In the genomic region with DNA sequence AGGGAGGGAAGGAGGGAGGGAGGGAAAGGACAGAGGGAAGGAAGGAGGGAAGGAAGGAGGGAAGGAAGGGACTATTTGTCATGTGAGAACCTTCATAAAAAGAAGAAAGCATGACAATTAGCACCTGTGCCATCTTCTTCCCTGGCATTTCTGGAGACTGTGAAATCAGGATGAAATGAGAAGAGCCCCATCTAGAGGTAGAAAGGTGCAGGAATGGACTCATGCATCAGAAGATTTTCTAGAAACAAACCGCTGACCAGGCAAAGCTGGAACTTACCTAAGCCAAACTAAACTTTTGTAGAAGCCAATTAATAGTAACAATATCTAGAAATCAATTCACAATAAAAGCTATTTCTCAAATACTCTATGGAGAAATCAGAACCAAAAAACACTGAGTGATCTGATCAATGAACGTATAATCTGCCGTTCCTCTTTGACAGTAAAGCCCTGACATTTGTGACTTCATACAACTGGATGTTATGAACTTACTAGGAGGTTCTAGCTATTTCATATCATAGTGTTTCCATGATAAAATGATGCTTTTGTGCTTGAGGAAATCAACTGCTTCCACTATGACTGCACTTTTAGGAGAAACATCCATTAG, we compare ENCODE assay signal across 8 cellular contexts. TPM values are rescaled to one million over a fixed set of nuclear protein-coding genes. Genes with fewer than 3 reads are reported as not detected.
DNase-seq lines count a peak whose midpoint lies in the region; ATAC-seq and TF ChIP-seq lines count a peak whose summit lies in the region.

No MANE protein-coding gene starts in this region.

- no peaks in the 10 kb centered on the region for H3K36me3 Mint-ChIP-seq in osteocyte (ENCODE audit: unreplicated experiment)

- no peak for ATAC-seq in HG02852 (IDR thresholded peaks at IDR 0.05; ENCODE audit: unreplicated experiment)

- H3K9me3 Mint-ChIP-seq in osteocyte (ENCODE audit: unreplicated experiment), result no peaks in the 10 kb centered on the region

- no peak overlapping the region for H3K27ac Mint-ChIP-seq in osteocyte (ENCODE audit: unreplicated experiment)

- H3K4me1 Mint-ChIP-seq in osteocyte (ENCODE audit: unreplicated experiment), result no peaks in the 10 kb centered on the region

- H3K27me3 Mint-ChIP-seq in osteocyte (ENCODE audit: unreplicated experiment), result peaks cover 19% of the 10 kb centered on the region

- no peak overlapping the region for H3K4me3 Mint-ChIP-seq in osteocyte (ENCODE audit: unreplicated experiment)

- DNase-seq in NCI-H510A treated with DMSO at 0.1 percent for 48 hours (lab: John Stamatoyannopoulos, UW), result peak; percentile 84
- DNase-seq in NCI-H510A (lab: John Stamatoyannopoulos, UW), result no peak
- DNase-seq in M059J (ENCODE audit: low read depth), result peak; percentile 32
- peak; percentile 36 for DNase-seq in SK-N-DZ (ENCODE audit: low spot score)
- peak; percentile 65 for DNase-seq in fibroblast of the aortic adventitia (ENCODE audit: low read depth)
- no peak for DNase-seq in osteocyte (ENCODE audit: extremely low spot score, unreplicated experiment)
- DNase-seq in activated T-cell treated with anti-CD3 and anti-CD28 coated beads, Interleukin-2, amount 50 U/mL, for 48 hours, result no peak

- no peak overlapping the region for H3K4me3 ChIP-seq in fibroblast of the aortic adventitia (ENCODE audit: low read depth, low read length)

- TF ChIP-seq CTCF in fibroblast of the aortic adventitia (IDR thresholded peaks at IDR 0.05; ENCODE audit: insufficient read depth, low read length) (peak; percentile 81), osteocyte (IDR thresholded peaks at IDR 0.05) (peak; percentile 66)

RNA-seq across cellular contexts. Expression of gene CRACR2A, which starts 24.4 kb away (rescaled TPM):
- total RNA-seq in M059J (2014; rRNA removed; shearing (Covaris generic)), result not detected in 2 replicates
- 2.9 and 4.1 TPM in 2 replicates for polyA plus RNA-seq in SK-N-DZ (2014; cell fraction: cytosol; rRNA removed)
- 2.2 and 6.7 TPM in 2 replicates for polyA plus RNA-seq in SK-N-DZ (2014; cell fraction: nucleus; rRNA removed)
- total RNA-seq in fibroblast of the aortic adventitia (ENCODE audit: low replicate concordance), result 4.8 and 16.8 TPM in 2 replicates
- 0.08 and 0.13 TPM in 2 replicates for total RNA-seq in osteocyte

Comparison
In these comparisons a context has a peak if more than half of its experiments do, and no peak if none do; other contexts are left out.
1. DNase-seq: peak in NCI-H510A treated with DMSO at 0.1 percent for 48 hours (single experiment), M059J (single experiment), SK-N-DZ (single experiment) and fibroblast of the aortic adventitia (single experiment); none in NCI-H510A (single experiment), osteocyte (single experiment) and activated T-cell treated with anti-CD3 and anti-CD28 coated beads, Interleukin-2, amount 50 U/mL, for 48 hours (0 of 2).